In the genomic region with DNA sequence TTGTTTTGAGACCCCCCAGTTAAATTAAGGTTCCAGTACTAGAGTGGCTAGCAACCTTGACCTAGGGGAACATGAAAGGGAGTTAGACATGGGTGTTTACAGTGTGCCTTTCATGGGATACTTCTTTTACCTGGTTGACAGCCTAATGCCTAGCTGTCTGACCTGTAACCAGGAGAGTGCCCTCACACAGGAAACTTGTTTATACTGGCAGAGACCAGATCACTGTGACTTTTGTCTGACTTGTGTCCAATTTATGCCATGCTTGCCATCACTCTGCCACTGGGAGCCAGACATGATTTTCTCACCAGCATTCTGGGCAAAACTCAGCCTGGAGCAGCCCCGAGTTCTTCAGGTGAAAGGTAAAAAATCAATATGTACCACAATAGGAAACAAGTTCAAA, we compare ENCODE assay signal across 26 cellular contexts.
"Had no signal": no experiment of that assay in that cellular context is flagged by ENCODE, and none has a peak within 500 bp of the region (broad histone marks: within the 10 kb centered on the region; RNA-seq: fewer than 3 reads in every experiment).

No MANE protein-coding gene starts in this region.

- ATAC-seq: stimulated activated effector memory CD8-positive, alpha-beta T cell treated with anti-CD3 and anti-CD28 coated beads, Interleukin-12 subunit alpha, Interleukin-12 subunit beta, amount 100 ng/mL, for 72 hours; stimulated activated memory B cell treated with anti-CD40 and anti-IgM and Interleukin-4, amounts not matched to agents 10 μg/mL and 1 μg/mL and 100 μg/mL, for 72 hours; stimulated activated naive B cell treated with anti-CD40 and anti-IgM and Interleukin-4, amounts not matched to agents 10 μg/mL and 1 μg/mL and 100 μg/mL, for 72 hours; stimulated activated naive CD8-positive, alpha-beta T cell treated with anti-CD3 and anti-CD28 coated beads, Interleukin-15, amount 100 ng/mL, for 72 hours; stimulated activated naive CD8-positive, alpha-beta T cell treated with anti-CD3 and anti-CD28 coated beads, Interleukin-15, Interleukin-2, amounts not matched to agents 100 U/mL and 50 U/mL, for 24 hours; upper lobe of right lung had no signal

- H3K36me3 ChIP-seq: stomach, suprapubic skin, thoracic aorta, thyroid gland, tibial artery, tibial nerve, transverse colon, upper lobe of left lung, upper lobe of right lung, uterus, vagina had no signal

- H3K27me3 ChIP-seq: stomach, suprapubic skin, testis, thyroid gland, tibial artery, tibial nerve, transverse colon, upper lobe of left lung, upper lobe of right lung, uterus, vagina had no signal

- H3K4me3 ChIP-seq: stomach, suprapubic skin, testis, thoracic aorta, thyroid gland, tibial artery, tibial nerve, transverse colon, upper lobe of left lung, upper lobe of right lung, uterus, vagina had no signal

- DNase-seq: stimulated activated CD4-positive, alpha-beta T cell treated with anti-CD3 and anti-CD28 coated beads, Interleukin-2, amount 100 ng/mL, for 48 hours; stimulated activated CD4-positive, alpha-beta T cell treated with anti-CD3 and anti-CD28 coated beads, Interleukin-4, amount 100 ng/mL, for 1 hour; stimulated activated CD4-positive, alpha-beta T cell treated with anti-CD3 and anti-CD28 coated beads, Interleukin-4, amount 100 ng/mL, for 24 hours; stimulated activated CD4-positive, alpha-beta T cell treated with anti-CD3 and anti-CD28 coated beads, Interleukin-4, amount 100 ng/mL, for 4 hours; stimulated activated CD8-positive, alpha-beta memory T cell treated with anti-CD3 and anti-CD28 coated beads, Interleukin-4, amount 100 ng/mL, for 48 hours; stimulated activated naive B cell treated with anti-CD40 and anti-IgM and Interleukin-4, amounts not matched to agents 10 μg/mL and 1 μg/mL and 100 μg/mL, for 72 hours; stimulated activated naive CD4-positive, alpha-beta T cell; stimulated activated naive CD4-positive, alpha-beta T cell treated with Interleukin-2 at 50 U/mL for 16 hours; stimulated activated naive CD8-positive, alpha-beta T cell treated with anti-CD3 and anti-CD28 coated beads, Interleukin-15, amount 100 ng/mL, for 72 hours; stimulated activated naive CD8-positive, alpha-beta T cell treated with anti-CD3 and anti-CD28 coated beads, Interleukin-15, Interleukin-2, amounts not matched to agents 100 U/mL and 50 U/mL, for 24 hours; stomach; substantia nigra; testis; thyroid gland; tibial artery; transverse colon; trophoblast cell; upper lobe of left lung; upper lobe of right lung; uterus had no signal
